In genomic region chr12:128572311-128572810, GRCh38 we compare ENCODE assay signal across 19 cellular contexts.
"Had no signal": no experiment of that assay in that cellular context is flagged by ENCODE, and none has a peak within 500 bp of the region (broad histone marks: within the 10 kb centered on the region; RNA-seq: fewer than 3 reads in every experiment).

No MANE protein-coding gene starts in this region.

- H3K4me3 Mint-ChIP-seq: activated naive CD8-positive, alpha-beta T cell; activated T-cell treated with anti-CD3 and anti-CD28 coated beads, Interleukin-2, amount 50 U/mL, for 24 hours; memory B cell; naive thymus-derived CD8-positive, alpha-beta T cell had no signal

- DNase-seq: activated CD4-positive, alpha-beta T cell treated with anti-CD3 and anti-CD28 coated beads, Interleukin-2, amount 50 U/mL, for 48 hours; activated effector memory CD4-positive, alpha-beta T cell treated with anti-CD3 and anti-CD28 coated beads, Interleukin-2, amount 50 U/mL, for 16 hours; activated T-cell treated with anti-CD3 and anti-CD28 coated beads, Interleukin-2, amount 50 U/mL, for 24 hours; amniotic stem cell; caudate nucleus; glutamatergic neuron; kidney glomerular epithelial cell; left ventricle myocardium superior; naive thymus-derived CD8-positive, alpha-beta T cell; posterior cingulate gyrus; retina; stimulated activated CD4-positive, alpha-beta T cell treated with anti-CD3 and anti-CD28 coated beads, Interleukin-12 subunit alpha, Interleukin-12 subunit beta, amount 100 ng/mL, for 4 hours; stimulated activated CD4-positive, alpha-beta T cell treated with anti-CD3 and anti-CD28 coated beads, Interleukin-2, amount 100 ng/mL, for 24 hours; tibial artery had no signal

- H3K4me1 ChIP-seq: esophagus muscularis mucosa, tibial artery, vagina had no signal

- H3K27me3 Mint-ChIP-seq: activated naive CD8-positive, alpha-beta T cell; activated T-cell treated with anti-CD3 and anti-CD28 coated beads, Interleukin-2, amount 50 U/mL, for 24 hours; naive thymus-derived CD8-positive, alpha-beta T cell had no signal

- H3K36me3 ChIP-seq: esophagus muscularis mucosa, tibial artery, vagina had no signal

- H3K27ac Mint-ChIP-seq: activated naive CD8-positive, alpha-beta T cell; activated T-cell treated with anti-CD3 and anti-CD28 coated beads, Interleukin-2, amount 50 U/mL, for 24 hours; memory B cell; naive thymus-derived CD8-positive, alpha-beta T cell had no signal

- ATAC-seq: left ventricle myocardium superior; naive thymus-derived CD8-positive, alpha-beta T cell had no signal

- H3K9me3 ChIP-seq: esophagus muscularis mucosa, vagina had no signal

- FAIRE-seq: colon had no signal

- H3K4me1 Mint-ChIP-seq: memory B cell had no signal

- H3K27me3 ChIP-seq: esophagus muscularis mucosa, tibial artery, vagina had no signal

- H3K27ac ChIP-seq: esophagus muscularis mucosa, tibial artery, vagina had no signal

- H3K4me3 ChIP-seq: esophagus muscularis mucosa, tibial artery, vagina had no signal

- H3K36me3 Mint-ChIP-seq: activated naive CD8-positive, alpha-beta T cell; memory B cell; naive thymus-derived CD8-positive, alpha-beta T cell had no signal

- H3K9me3 Mint-ChIP-seq: memory B cell had no signal
